36 cellular contexts compared by ENCODE assay signal in genomic region chr20:18132663-18133062, GRCh38.
"Had no signal": no experiment of that assay in that cellular context is flagged by ENCODE, and none has a peak within 500 bp of the region (broad histone marks: within the 10 kb centered on the region; RNA-seq: fewer than 3 reads in every experiment).

No MANE protein-coding gene starts in this region.

- H3K9me3 ChIP-seq: MG63 had no signal

- H3K4me3 ChIP-seq: MG63 had no signal

- DNase-seq: Kasumi-1, MG63, MM.1S, MV-4-11, NCI-H1048, NCI-H1092, NCI-H1092 treated with DMSO at 0.1 percent for 48 hours, NCI-H1105, NCI-H1105 treated with DMSO at 0.1 percent for 48 hours, NCI-H1417, NCI-H1417 treated with DMSO at 0.1 percent for 48 hours, NCI-H1436, NCI-H1436 treated with DMSO at 0.1 percent for 48 hours, NCI-H146, NCI-H1694, NCI-H1694 treated with DMSO at 0.1 percent for 48 hours, NCI-H187, NCI-H187 treated with DMSO at 0.1 percent for 48 hours, NCI-H1930, NCI-H2029, NCI-H2029 treated with DMSO at 0.1 percent for 48 hours, NCI-H2081, NCI-H2081 treated with DMSO at 0.1 percent for 48 hours, NCI-H2107, NCI-H2171, NCI-H2171 treated with DMSO at 0.1 percent for 48 hours, NCI-H2227 treated with DMSO at 0.1 percent for 48 hours, NCI-H226, NCI-H345, NCI-H446, NCI-H446 treated with DMSO at 0.1 percent for 48 hours, NCI-H510A, NCI-H510A treated with DMSO at 0.1 percent for 48 hours, NCI-H524, NCI-H524 treated with DMSO at 0.1 percent for 48 hours, NCI-H526 had no signal

- H3K36me3 ChIP-seq: MG63 had no signal

- H3K27me3 ChIP-seq: MG63 had no signal
